ENCODE assay signal across 2 cellular contexts in the genomic region with DNA sequence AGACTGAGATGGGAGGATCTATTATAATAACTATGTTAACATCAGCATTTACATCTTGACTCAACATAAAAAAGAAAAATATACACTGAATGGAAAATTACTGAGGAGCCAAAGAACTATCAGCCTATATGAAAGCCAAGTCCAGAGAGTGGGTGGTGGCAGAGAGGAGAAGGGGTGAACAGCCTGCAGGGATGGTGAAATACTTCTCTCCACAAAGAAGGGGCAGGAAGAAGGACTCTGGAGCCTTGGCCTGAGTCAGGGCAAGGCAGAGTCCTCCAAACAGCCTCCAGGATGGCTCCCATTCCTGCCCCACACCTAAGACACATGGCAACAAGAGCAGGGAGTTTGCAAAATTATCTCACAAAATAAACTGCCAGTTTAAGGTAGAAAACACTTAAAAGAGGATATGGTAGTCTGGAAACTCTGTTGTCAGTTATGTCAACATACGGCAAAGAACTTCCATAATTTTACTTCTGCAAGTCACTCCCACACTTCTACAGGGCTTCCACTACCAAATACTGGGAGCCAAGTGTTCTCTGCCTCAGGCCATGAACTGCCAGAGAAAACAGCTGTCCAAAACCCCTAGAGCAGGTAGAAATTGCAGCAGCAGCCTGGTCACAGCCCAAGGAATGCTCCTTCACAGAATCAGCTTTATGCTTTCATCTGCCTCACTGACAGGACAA.
TF ChIP-seq lines count a peak whose summit lies in the region.

No MANE protein-coding gene starts in this region.

TF ChIP-seq in liver, 16 proteins besides CTCF, POLR2A, EP300 and RAD21:
- TF ChIP-seq YY1 (IDR thresholded peaks at IDR 0.05) (no peak), HNF4G (IDR thresholded peaks at IDR 0.05) (no peak), HNF4A (conservative IDR thresholded peaks at IDR 0.05) (no peak), EGR1 (IDR thresholded peaks at IDR 0.05; ENCODE audit: low read depth in 2 of 2) (no peak), NR2F2 (IDR thresholded peaks at IDR 0.05) (no peak), TAF1 (conservative IDR thresholded peaks at IDR 0.05) (no peak), RXRA (IDR thresholded peaks at IDR 0.05) (no peak), GABPA (IDR thresholded peaks at IDR 0.05 in 1 of 2, conservative IDR thresholded peaks at IDR 0.05 in 1 of 2) (no peak), FOXA2 (IDR thresholded peaks at IDR 0.05) (no peak), JUND (IDR thresholded peaks at IDR 0.05) (no peak), FOXA1 (IDR thresholded peaks at IDR 0.05) (no peak), SP1 (IDR thresholded peaks at IDR 0.05) (no peak)
- TF ChIP-seq, protein P1, sequence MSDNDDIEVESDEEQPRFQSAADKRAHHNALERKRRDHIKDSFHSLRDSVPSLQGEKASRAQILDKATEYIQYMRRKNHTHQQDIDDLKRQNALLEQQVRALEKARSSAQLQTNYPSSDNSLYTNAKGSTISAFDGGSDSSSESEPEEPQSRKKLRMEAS (IDR thresholded peaks at IDR 0.05), result no peak
- TF ChIP-seq, protein P2, sequence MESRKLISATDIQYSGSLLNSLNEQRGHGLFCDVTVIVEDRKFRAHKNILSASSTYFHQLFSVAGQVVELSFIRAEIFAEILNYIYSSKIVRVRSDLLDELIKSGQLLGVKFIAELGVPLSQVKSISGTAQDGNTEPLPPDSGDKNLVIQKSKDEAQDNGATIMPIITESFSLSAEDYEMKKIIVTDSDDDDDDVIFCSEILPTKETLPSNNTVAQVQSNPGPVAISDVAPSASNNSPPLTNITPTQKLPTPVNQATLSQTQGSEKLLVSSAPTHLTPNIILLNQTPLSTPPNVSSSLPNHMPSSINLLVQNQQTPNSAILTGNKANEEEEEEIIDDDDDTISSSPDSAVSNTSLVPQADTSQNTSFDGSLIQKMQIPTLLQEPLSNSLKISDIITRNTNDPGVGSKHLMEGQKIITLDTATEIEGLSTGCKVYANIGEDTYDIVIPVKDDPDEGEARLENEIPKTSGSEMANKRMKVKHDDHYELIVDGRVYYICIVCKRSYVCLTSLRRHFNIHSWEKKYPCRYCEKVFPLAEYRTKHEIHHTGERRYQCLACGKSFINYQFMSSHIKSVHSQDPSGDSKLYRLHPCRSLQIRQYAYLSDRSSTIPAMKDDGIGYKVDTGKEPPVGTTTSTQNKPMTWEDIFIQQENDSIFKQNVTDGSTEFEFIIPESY (IDR thresholded peaks at IDR 0.05), result no peak
- TF ChIP-seq, protein P3, sequence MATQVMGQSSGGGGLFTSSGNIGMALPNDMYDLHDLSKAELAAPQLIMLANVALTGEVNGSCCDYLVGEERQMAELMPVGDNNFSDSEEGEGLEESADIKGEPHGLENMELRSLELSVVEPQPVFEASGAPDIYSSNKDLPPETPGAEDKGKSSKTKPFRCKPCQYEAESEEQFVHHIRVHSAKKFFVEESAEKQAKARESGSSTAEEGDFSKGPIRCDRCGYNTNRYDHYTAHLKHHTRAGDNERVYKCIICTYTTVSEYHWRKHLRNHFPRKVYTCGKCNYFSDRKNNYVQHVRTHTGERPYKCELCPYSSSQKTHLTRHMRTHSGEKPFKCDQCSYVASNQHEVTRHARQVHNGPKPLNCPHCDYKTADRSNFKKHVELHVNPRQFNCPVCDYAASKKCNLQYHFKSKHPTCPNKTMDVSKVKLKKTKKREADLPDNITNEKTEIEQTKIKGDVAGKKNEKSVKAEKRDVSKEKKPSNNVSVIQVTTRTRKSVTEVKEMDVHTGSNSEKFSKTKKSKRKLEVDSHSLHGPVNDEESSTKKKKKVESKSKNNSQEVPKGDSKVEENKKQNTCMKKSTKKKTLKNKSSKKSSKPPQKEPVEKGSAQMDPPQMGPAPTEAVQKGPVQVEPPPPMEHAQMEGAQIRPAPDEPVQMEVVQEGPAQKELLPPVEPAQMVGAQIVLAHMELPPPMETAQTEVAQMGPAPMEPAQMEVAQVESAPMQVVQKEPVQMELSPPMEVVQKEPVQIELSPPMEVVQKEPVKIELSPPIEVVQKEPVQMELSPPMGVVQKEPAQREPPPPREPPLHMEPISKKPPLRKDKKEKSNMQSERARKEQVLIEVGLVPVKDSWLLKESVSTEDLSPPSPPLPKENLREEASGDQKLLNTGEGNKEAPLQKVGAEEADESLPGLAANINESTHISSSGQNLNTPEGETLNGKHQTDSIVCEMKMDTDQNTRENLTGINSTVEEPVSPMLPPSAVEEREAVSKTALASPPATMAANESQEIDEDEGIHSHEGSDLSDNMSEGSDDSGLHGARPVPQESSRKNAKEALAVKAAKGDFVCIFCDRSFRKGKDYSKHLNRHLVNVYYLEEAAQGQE (IDR thresholded peaks at IDR 0.05), result no peak
- TF ChIP-seq, protein P4, sequence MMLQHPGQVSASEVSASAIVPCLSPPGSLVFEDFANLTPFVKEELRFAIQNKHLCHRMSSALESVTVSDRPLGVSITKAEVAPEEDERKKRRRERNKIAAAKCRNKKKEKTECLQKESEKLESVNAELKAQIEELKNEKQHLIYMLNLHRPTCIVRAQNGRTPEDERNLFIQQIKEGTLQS (IDR thresholded peaks at IDR 0.05), result no peak

TF ChIP-seq in HepG2, 621 proteins besides CTCF, POLR2A, EP300 and RAD21:
- no peak for TF ChIP-seq SIX1 (CRISPR knock-in tag; IDR thresholded peaks at IDR 0.05; ENCODE audit: borderline replicate concordance)
- TF ChIP-seq ZNF432 (CRISPR knock-in tag; IDR thresholded peaks at IDR 0.05; ENCODE audit: borderline replicate concordance), result no peak
- TF ChIP-seq ZNF777 (CRISPR knock-in tag; IDR thresholded peaks at IDR 0.05), result no peak
- no peak for TF ChIP-seq SCMH1 (CRISPR knock-in tag; IDR thresholded peaks at IDR 0.05; ENCODE audit: borderline replicate concordance)
- no peak for TF ChIP-seq ATM (IDR thresholded peaks at IDR 0.05; ENCODE audit: borderline replicate concordance)
- TF ChIP-seq CENPX (CRISPR knock-in tag; IDR thresholded peaks at IDR 0.05), result no peak
- TF ChIP-seq NR1H2 (CRISPR knock-in tag; IDR thresholded peaks at IDR 0.05; ENCODE audit: borderline replicate concordance, low read depth), result no peak
- TF ChIP-seq ZSCAN9 (CRISPR knock-in tag; IDR thresholded peaks at IDR 0.05; ENCODE audit: borderline replicate concordance), result no peak
- TF ChIP-seq ZNF44 (CRISPR knock-in tag; IDR thresholded peaks at IDR 0.05), result no peak
